43 cellular contexts compared by ENCODE assay signal in genomic region chr12:14924541-14924940, GRCh38. TPM values are rescaled to one million over a fixed set of nuclear protein-coding genes. Genes with fewer than 3 reads are reported as not detected.
"Had no signal": no experiment of that assay in that cellular context is flagged by ENCODE, and none has a peak within 500 bp of the region (broad histone marks: within the 10 kb centered on the region; RNA-seq: fewer than 3 reads in every experiment).

No MANE protein-coding gene starts in this region.

- H3K36me3 ChIP-seq: adrenal gland, ascending aorta, brain microvascular endothelial cell, breast epithelium, cardiac muscle cell had no signal

- H3K9me3 Mint-ChIP-seq: activated naive CD4-positive, alpha-beta T cell treated with anti-CD3 and anti-CD28 coated beads for 36 hours; activated naive CD4-positive, alpha-beta T cell treated with anti-CD3 and anti-CD28 coated beads, Interleukin-2, amount 10 ng/mL, durations not matched to agents 7 days and 5 days; activated naive CD4-positive, alpha-beta T cell treated with anti-CD3 and anti-CD28 coated beads, Interleukin-2, amount 50 U/mL, for 24 hours; activated naive CD4-positive, alpha-beta T cell treated with anti-CD3 and anti-CD28 coated beads, Interleukin-2, amount 50 U/mL, for 72 hours; activated naive CD8-positive, alpha-beta T cell treated with anti-CD3 and anti-CD28 coated beads for 36 hours; activated naive CD8-positive, alpha-beta T cell treated with anti-CD3 and anti-CD28 coated beads, Interleukin-2, amount 10 ng/mL, durations not matched to agents 7 days and 5 days; activated T-cell treated with anti-CD3 and anti-CD28 coated beads, Interleukin-2, amount 50 U/mL, for 24 hours; activated T-cell treated with anti-CD3 and anti-CD28 coated beads, Interleukin-2, amount 50 U/mL, for 4 hours; activated T-cell treated with anti-CD3 and anti-CD28 coated beads, Interleukin-2, amount 50 U/mL, for 72 hours; activated T-helper 1 cell treated with anti-CD3 and anti-CD28 coated beads, Interleukin-12 subunit alpha, Interleukin-12 subunit beta, Interleukin-2, Interleukin-4 antibody, amounts not matched to agents 30 ng/mL and 10 ng/mL and 1 ng/mL, durations not matched to agents 14 hours and 24 hours and 36 hours; activated T-helper 17 cell treated with anti-CD3 and anti-CD28 coated beads, Interleukin-2, amount 50 U/mL, for 72 hours; activated T-helper 2 cell treated with anti-CD3 and anti-CD28 coated beads, Interferon-gamma antibody, Interleukin-2, Interleukin-4, amounts not matched to agents 10 μg/mL and 5 μg/mL and 100 μg/mL, durations not matched to agents 14 hours and 24 hours and 36 hours; central memory CD8-positive, alpha-beta T cell had no signal

- H3K9me3 ChIP-seq: adrenal gland, ascending aorta, body of pancreas, breast epithelium had no signal

- DNase-seq: activated effector memory CD4-positive, alpha-beta T cell treated with anti-CD3 and anti-CD28 coated beads, Interleukin-2, amount 50 U/mL, for 16 hours; activated effector memory CD4-positive, alpha-beta T cell treated with Interleukin-2 at 50 U/mL for 16 hours; activated gamma-delta T cell; activated gamma-delta T cell treated with Interleukin-2 at 50 U/mL for 16 hours; activated naive CD4-positive, alpha-beta T cell; activated naive CD4-positive, alpha-beta T cell treated with anti-CD3 and anti-CD28 coated beads for 36 hours; activated naive CD4-positive, alpha-beta T cell treated with anti-CD3 and anti-CD28 coated beads, Interleukin-2, amount 10 ng/mL, durations not matched to agents 7 days and 5 days; activated naive CD4-positive, alpha-beta T cell treated with anti-CD3 and anti-CD28 coated beads, Interleukin-2, amount 50 U/mL, for 16 hours; activated naive CD8-positive, alpha-beta T cell treated with anti-CD3 and anti-CD28 coated beads for 36 hours; activated naive CD8-positive, alpha-beta T cell treated with anti-CD3 and anti-CD28 coated beads, Interleukin-2, amount 10 ng/mL, durations not matched to agents 7 days and 5 days; activated naive CD8-positive, alpha-beta T cell treated with anti-CD3 and anti-CD28 coated beads, Interleukin-2, amount 50 U/mL, for 24 hours; activated T-cell treated with anti-CD3 and anti-CD28 coated beads, Interleukin-2, amount 50 U/mL, for 24 hours; activated T-cell treated with anti-CD3 and anti-CD28 coated beads, Interleukin-2, amount 50 U/mL, for 4 hours; activated T-cell treated with anti-CD3 and anti-CD28 coated beads, Interleukin-2, amount 50 U/mL, for 48 hours; activated T-cell treated with anti-CD3 and anti-CD28 coated beads, Interleukin-2, amount 50 U/mL, for 72 hours; adrenal gland; amniotic stem cell; amygdala; anterior cingulate cortex; aorta; body of pancreas; brain microvascular endothelial cell; caudate nucleus; central memory CD4-positive, alpha-beta T cell; cerebellar nuclear complex had no signal

- H3K4me3 Mint-ChIP-seq: activated naive CD4-positive, alpha-beta T cell treated with anti-CD3 and anti-CD28 coated beads for 36 hours; activated naive CD4-positive, alpha-beta T cell treated with anti-CD3 and anti-CD28 coated beads, Interleukin-2, amount 10 ng/mL, durations not matched to agents 7 days and 5 days; activated naive CD4-positive, alpha-beta T cell treated with anti-CD3 and anti-CD28 coated beads, Interleukin-2, amount 50 U/mL, for 24 hours; activated naive CD8-positive, alpha-beta T cell; activated naive CD8-positive, alpha-beta T cell treated with anti-CD3 and anti-CD28 coated beads for 36 hours; activated naive CD8-positive, alpha-beta T cell treated with anti-CD3 and anti-CD28 coated beads, Interleukin-2, amount 10 ng/mL, durations not matched to agents 7 days and 5 days; activated naive CD8-positive, alpha-beta T cell treated with anti-CD3 and anti-CD28 coated beads, Interleukin-2, amount 50 U/mL, for 24 hours; activated T-cell treated with anti-CD3 and anti-CD28 coated beads, Interleukin-2, amount 50 U/mL, for 24 hours; activated T-cell treated with anti-CD3 and anti-CD28 coated beads, Interleukin-2, amount 50 U/mL, for 4 hours; activated T-cell treated with anti-CD3 and anti-CD28 coated beads, Interleukin-2, amount 50 U/mL, for 72 hours; activated T-helper 1 cell treated with anti-CD3 and anti-CD28 coated beads, Interleukin-12 subunit alpha, Interleukin-12 subunit beta, Interleukin-2, Interleukin-4 antibody, amounts not matched to agents 30 ng/mL and 10 ng/mL and 1 ng/mL, durations not matched to agents 14 hours and 24 hours and 36 hours; activated T-helper 17 cell treated with anti-CD3 and anti-CD28 coated beads, Interleukin-2, amount 50 U/mL, for 72 hours; brain; central memory CD8-positive, alpha-beta T cell had no signal

- H3K27me3 ChIP-seq: adrenal gland, ascending aorta, body of pancreas, brain microvascular endothelial cell, breast epithelium, cardiac muscle cell had no signal

- FAIRE-seq: astrocyte, bronchial epithelial cell, colon had no signal

- H3K4me3 ChIP-seq: adrenal gland, ascending aorta, body of pancreas, breast epithelium, cardiac muscle cell had no signal

- ATAC-seq: activated naive CD4-positive, alpha-beta T cell treated with anti-CD3 and anti-CD28 coated beads, Interleukin-2, amount 50 U/mL, for 72 hours; activated naive CD8-positive, alpha-beta T cell treated with anti-CD3 and anti-CD28 coated beads, Interleukin-2, amount 50 U/mL, for 24 hours; activated T-cell treated with anti-CD3 and anti-CD28 coated beads, Interleukin-2, amount 50 U/mL, for 4 hours; activated T-cell treated with anti-CD3 and anti-CD28 coated beads, Interleukin-2, amount 50 U/mL, for 72 hours; activated T-helper 17 cell treated with anti-CD3 and anti-CD28 coated beads, Interleukin-2, amount 50 U/mL, for 72 hours; body of pancreas had no signal

- H3K27me3 Mint-ChIP-seq: activated naive CD4-positive, alpha-beta T cell treated with anti-CD3 and anti-CD28 coated beads, Interleukin-2, amount 10 ng/mL, durations not matched to agents 7 days and 5 days; activated naive CD4-positive, alpha-beta T cell treated with anti-CD3 and anti-CD28 coated beads, Interleukin-2, amount 50 U/mL, for 24 hours; activated naive CD8-positive, alpha-beta T cell; activated naive CD8-positive, alpha-beta T cell treated with anti-CD3 and anti-CD28 coated beads for 36 hours; activated naive CD8-positive, alpha-beta T cell treated with anti-CD3 and anti-CD28 coated beads, Interleukin-2, amount 10 ng/mL, durations not matched to agents 7 days and 5 days; activated naive CD8-positive, alpha-beta T cell treated with anti-CD3 and anti-CD28 coated beads, Interleukin-2, amount 50 U/mL, for 24 hours; activated T-cell treated with anti-CD3 and anti-CD28 coated beads, Interleukin-2, amount 50 U/mL, for 24 hours; activated T-helper 17 cell treated with anti-CD3 and anti-CD28 coated beads, Interleukin-2, amount 50 U/mL, for 72 hours; central memory CD8-positive, alpha-beta T cell had no signal

- H3K36me3 Mint-ChIP-seq: brain had no signal

- H3K27ac Mint-ChIP-seq: activated naive CD4-positive, alpha-beta T cell treated with anti-CD3 and anti-CD28 coated beads for 36 hours; activated naive CD4-positive, alpha-beta T cell treated with anti-CD3 and anti-CD28 coated beads, Interleukin-2, amount 10 ng/mL, durations not matched to agents 7 days and 5 days; activated naive CD4-positive, alpha-beta T cell treated with anti-CD3 and anti-CD28 coated beads, Interleukin-2, amount 50 U/mL, for 24 hours; activated naive CD4-positive, alpha-beta T cell treated with anti-CD3 and anti-CD28 coated beads, Interleukin-2, amount 50 U/mL, for 72 hours; activated naive CD8-positive, alpha-beta T cell; activated naive CD8-positive, alpha-beta T cell treated with anti-CD3 and anti-CD28 coated beads for 36 hours; activated naive CD8-positive, alpha-beta T cell treated with anti-CD3 and anti-CD28 coated beads, Interleukin-2, amount 10 ng/mL, durations not matched to agents 7 days and 5 days; activated naive CD8-positive, alpha-beta T cell treated with anti-CD3 and anti-CD28 coated beads, Interleukin-2, amount 50 U/mL, for 24 hours; activated T-cell treated with anti-CD3 and anti-CD28 coated beads, Interleukin-2, amount 50 U/mL, for 24 hours; activated T-cell treated with anti-CD3 and anti-CD28 coated beads, Interleukin-2, amount 50 U/mL, for 72 hours; activated T-helper 17 cell treated with anti-CD3 and anti-CD28 coated beads, Interleukin-2, amount 50 U/mL, for 72 hours; activated T-helper 2 cell treated with anti-CD3 and anti-CD28 coated beads, Interferon-gamma antibody, Interleukin-2, Interleukin-4, amounts not matched to agents 10 μg/mL and 5 μg/mL and 100 μg/mL, durations not matched to agents 14 hours and 24 hours and 36 hours; brain had no signal

- H3K4me1 ChIP-seq: adrenal gland had no signal

- H3K27ac ChIP-seq: adrenal gland, ascending aorta, brain microvascular endothelial cell, breast epithelium, cardiac muscle cell had no signal

RNA-seq across cellular contexts. Expression of gene ERP27, which starts 13.8 kb away (rescaled TPM):
- total RNA-seq: ascending aorta, bronchial epithelial cell, cardiac muscle cell, cerebellum had no signal
- polyA plus RNA-seq: cardiac muscle cell had no signal

RNA-seq across cellular contexts. Expression of gene MGP, which starts 38.9 kb away (rescaled TPM):
- total RNA-seq: activated naive CD4-positive, alpha-beta T cell treated with anti-CD3 and anti-CD28 coated beads for 36 hours; activated naive CD8-positive, alpha-beta T cell treated with anti-CD3 and anti-CD28 coated beads for 36 hours; activated T-helper 1 cell treated with anti-CD3 and anti-CD28 coated beads, Interleukin-12 subunit alpha, Interleukin-12 subunit beta, Interleukin-2, Interleukin-4 antibody, amounts not matched to agents 30 ng/mL and 10 ng/mL and 1 ng/mL, durations not matched to agents 14 hours and 24 hours and 36 hours; activated T-helper 2 cell treated with anti-CD3 and anti-CD28 coated beads, Interferon-gamma antibody, Interleukin-2, Interleukin-4, amounts not matched to agents 10 μg/mL and 5 μg/mL and 100 μg/mL, durations not matched to agents 14 hours and 24 hours and 36 hours; astrocyte; cardiac muscle cell had no signal

RNA-seq across cellular contexts. Expression of gene PDE6H, which starts 48.3 kb away (rescaled TPM):
- total RNA-seq: activated naive CD4-positive, alpha-beta T cell treated with anti-CD3 and anti-CD28 coated beads for 36 hours; activated naive CD4-positive, alpha-beta T cell treated with anti-CD3 and anti-CD28 coated beads, Interleukin-2, amount 50 U/mL, for 72 hours; activated naive CD8-positive, alpha-beta T cell treated with anti-CD3 and anti-CD28 coated beads for 36 hours; activated naive CD8-positive, alpha-beta T cell treated with anti-CD3 and anti-CD28 coated beads, Interleukin-2, amount 10 ng/mL, durations not matched to agents 7 days and 5 days; activated T-cell treated with anti-CD3 and anti-CD28 coated beads, Interleukin-2, amount 50 U/mL, for 4 hours; activated T-cell treated with anti-CD3 and anti-CD28 coated beads, Interleukin-2, amount 50 U/mL, for 72 hours; activated T-helper 1 cell treated with anti-CD3 and anti-CD28 coated beads, Interleukin-12 subunit alpha, Interleukin-12 subunit beta, Interleukin-2, Interleukin-4 antibody, amounts not matched to agents 30 ng/mL and 10 ng/mL and 1 ng/mL, durations not matched to agents 14 hours and 24 hours and 36 hours; activated T-helper 17 cell treated with anti-CD3 and anti-CD28 coated beads, Interleukin-2, amount 50 U/mL, for 72 hours; activated T-helper 2 cell treated with anti-CD3 and anti-CD28 coated beads, Interferon-gamma antibody, Interleukin-2, Interleukin-4, amounts not matched to agents 10 μg/mL and 5 μg/mL and 100 μg/mL, durations not matched to agents 14 hours and 24 hours and 36 hours; aorta; ascending aorta; astrocyte; body of pancreas; breast epithelium; bronchial epithelial cell; cardiac muscle cell; cardiac septum; cerebellum; chondrocyte had no signal
- polyA plus RNA-seq: adipose tissue, aorta, cardiac muscle cell had no signal
